In genomic region chr3:17738921-17739320, GRCh38 we compare ENCODE assay signal across 15 cellular contexts. TPM values are rescaled to one million over a fixed set of nuclear protein-coding genes. Genes with fewer than 3 reads are reported as not detected.
A peak's percentile ranks its signal among the peaks of the same experiment; 100 is the strongest.
DNase-seq lines count a peak whose midpoint lies in the region; ATAC-seq and TF ChIP-seq lines count a peak whose summit lies in the region.
"Had no signal": no experiment of that assay in that cellular context is flagged by ENCODE, and none has a peak within 500 bp of the region (broad histone marks: within the 10 kb centered on the region; RNA-seq: fewer than 3 reads in every experiment).

No MANE protein-coding gene starts in this region.

- intact Hi-C loops in OCI-LY7 (cut with micrococcal nuclease; ENCODE audit: unreplicated experiment) (no loop called here), spleen (cut with DNase I; ENCODE audit: low total_unique reads) (no loop called here)

- no peak for ATAC-seq in GM18909 (IDR thresholded peaks at IDR 0.05; ENCODE audit: poor library complexity, unreplicated experiment)
- ATAC-seq: heart left ventricle had no signal

- no peaks in the 10 kb centered on the region for H3K9me2 ChIP-seq in OCI-LY7 (ENCODE audit: insufficient read depth, low read length)

- H3K9me3 ChIP-seq in OCI-LY7 (ENCODE audit: low read length) = no peaks in the 10 kb centered on the region
- H3K9me3 ChIP-seq in endocrine pancreas (ENCODE audit: control insufficient read depth, low read length) = no peaks in the 10 kb centered on the region
- H3K9me3 ChIP-seq in spleen = no peaks in the 10 kb centered on the region
- H3K9me3 ChIP-seq: heart left ventricle, prostate gland, thyroid gland had no signal

- peak overlapping the region; percentile 91 for H3K27ac ChIP-seq in OCI-LY7 (ENCODE audit: low read depth, low read length, poor library complexity, severe bottlenecking)
- peak overlapping the region; percentile 73 to 99 (median 97) for H3K27ac ChIP-seq in spleen
- H3K27ac ChIP-seq: C4-2B, prostate gland, thyroid gland had no signal

- no peak overlapping the region for H3K9ac ChIP-seq in endocrine pancreas (ENCODE audit: control insufficient read depth, insufficient read depth, low read length)

- peaks cover 64% of the 10 kb centered on the region for H3K79me2 ChIP-seq in OCI-LY7 (ENCODE audit: insufficient read depth, low read depth, low read length)

- TF ChIP-seq CTCF in OCI-LY7 (conservative IDR thresholded peaks at IDR 0.05; ENCODE audit: low read length) (no peak), spleen (IDR thresholded peaks at IDR 0.05 in 8 of 11, conservative IDR thresholded peaks at IDR 0.05 in 3 of 11) (no peak)

- WGBS in spleen, 5 donors = 69 to 85% (median 77%) methylated on average over 2 of the region's 2 CpGs

- peak overlapping the region; percentile 63; the same call in 1 of the 2 replicates for H2AFZ ChIP-seq in OCI-LY7 (ENCODE audit: low read length)

- H3K36me3 ChIP-seq in OCI-LY7 (ENCODE audit: insufficient read depth, low read length) (peaks cover 18% of the 10 kb centered on the region), endocrine pancreas (ENCODE audit: control insufficient read depth, insufficient read depth, low read length) (no peaks in the 10 kb centered on the region), spleen (peaks cover 0 to 15% (median 0%) of the 10 kb centered on the region in 6 donors)
- H3K36me3 ChIP-seq: cardiac muscle cell, heart left ventricle, prostate gland, thyroid gland had no signal

- peak overlapping the region; percentile 94 for H3K4me2 ChIP-seq in OCI-LY7 (ENCODE audit: low read length)

- H3K27me3 ChIP-seq in endocrine pancreas (ENCODE audit: control insufficient read depth, insufficient read depth, low read length) = no peaks in the 10 kb centered on the region
- H3K27me3 ChIP-seq in spleen (replicated peaks in 1 of 7) = no peaks in the 10 kb centered on the region
- H3K27me3 ChIP-seq: cardiac muscle cell, heart left ventricle, thyroid gland had no signal

- no TSS peak for BruUV-seq in OCI-LY7 (replicated peaks; lab: Mats Ljungman, UMichigan)

- peak overlapping the region; percentile 68 for H3K4me3 ChIP-seq in GM08714 (ENCODE audit: low read length)
- peak overlapping the region; percentile 81 for H3K4me3 ChIP-seq in OCI-LY7 (ENCODE audit: low read depth, low read length, poor library complexity, severe bottlenecking)
- H3K4me3 ChIP-seq in endocrine pancreas (ENCODE audit: control insufficient read depth, insufficient read depth, low read length) = peak overlapping the region; percentile 48
- H3K4me3 ChIP-seq in spleen = peak overlapping the region in 7 of 8 donors; percentile 4 to 97 (median 86)
- H3K4me3 ChIP-seq: cardiac muscle cell, prostate gland, thyroid gland had no signal

- POLR2A ChIA-PET in OCI-LY7 (lab: Charles Lee) = interaction anchor here (0.6 to 1.7 kb wide), 3 partner anchors 10 to 251 kb away, joined by 3 to 8 read pairs (median 3); no protein-coding TSS in a partner anchor

- H3K4me1 ChIP-seq in OCI-LY7 (ENCODE audit: insufficient read depth, low read length, poor library complexity, severe bottlenecking) = peaks cover 38% of the 10 kb centered on the region
- peaks cover 13% of the 10 kb centered on the region for H3K4me1 ChIP-seq in endocrine pancreas (ENCODE audit: control insufficient read depth, insufficient read depth, low read length)
- H3K4me1 ChIP-seq in spleen = peaks cover 26 to 78% (median 57%) of the 10 kb centered on the region in 6 donors
- H3K4me1 ChIP-seq: prostate gland had no signal

- DNase-seq in OCI-LY7 (ENCODE audit: low spot score) (no peak), spleen (no peak), dedifferentiated amniotic fluid mesenchymal stem cell (ENCODE audit: extremely low spot score) (no peak), glomerular visceral epithelial cell (ENCODE audit: extremely low spot score) (no peak)
- DNase-seq in activated CD4-positive, alpha-beta T cell treated with anti-CD3 and anti-CD28 coated beads, Interleukin-2, amount 50 U/mL, for 4 hours = no peak
- DNase-seq: activated naive CD4-positive, alpha-beta T cell treated with anti-CD3 and anti-CD28 coated beads, Interleukin-2, amount 50 U/mL, for 16 hours; heart left ventricle; NCI-H1048; thyroid gland had no signal

- CTCF ChIA-PET in OCI-LY7 (lab: Charles Lee; ENCODE audit: unreplicated experiment) = no interaction called here

- no peak for TF ChIP-seq POLR2A in spleen (IDR thresholded peaks at IDR 0.05)

- peaks cover 5% of the 10 kb centered on the region; the same call in 1 of the 2 replicates for H4K20me1 ChIP-seq in OCI-LY7 (ENCODE audit: insufficient read depth, low read length)

RNA-seq across cellular contexts. Expression of gene TBC1D5, which starts 3.5 kb away (rescaled TPM):
- 82.4 and 85.5 TPM in 2 replicates for total RNA-seq in OCI-LY7 (2014; rRNA removed; shearing (Covaris generic))
- total RNA-seq in OCI-LY7 (2022) (78.5 and 90.5 TPM in 2 replicates), spleen (100 to 1,000 TPM in 3 of 7 donors, 10 to 100 TPM in 4; 82.7 to 140 (median 97.9) TPM)
- 10 to 100 TPM in 1 of 3 donors, 1 to 10 TPM in 2; 6.4 to 17.7 (median 8.6) TPM for polyA plus RNA-seq in spleen
